8 cellular contexts compared by ENCODE assay signal in the genomic region with DNA sequence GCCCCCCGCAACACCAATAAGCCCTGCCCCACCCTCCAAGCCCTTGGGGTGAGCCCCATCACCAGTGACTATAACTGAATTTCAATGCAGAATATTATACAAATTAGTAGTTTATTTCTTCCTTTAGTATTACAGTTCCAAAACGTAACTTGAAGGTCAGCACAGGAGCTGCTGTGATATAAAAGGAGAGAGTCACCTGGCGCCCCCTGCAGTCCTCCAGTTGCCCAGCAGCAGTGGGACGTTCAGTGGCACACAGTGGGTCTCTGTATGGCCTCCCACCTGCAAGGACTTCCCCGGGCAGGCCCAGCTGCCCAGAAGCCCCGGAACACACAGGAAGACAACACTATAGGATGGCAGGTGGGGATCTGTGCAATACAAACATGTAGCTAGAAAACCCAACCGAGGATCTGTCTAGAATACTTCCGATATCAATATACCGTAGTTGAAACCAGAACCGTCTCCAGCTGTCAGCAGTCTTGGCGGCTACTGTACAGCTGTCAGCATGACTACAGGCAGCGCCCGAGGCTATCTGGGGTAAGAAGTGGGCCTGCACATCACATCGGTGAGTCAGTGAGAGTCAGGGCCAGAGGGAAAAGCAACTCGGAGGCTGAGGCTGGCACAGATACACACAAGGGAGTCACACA.
DNase-seq lines count a peak whose midpoint lies in the region; ATAC-seq, FAIRE-seq and TF ChIP-seq lines count a peak whose summit lies in the region.
"Not testable (repeated sequence)": the region's sequence is repeated elsewhere in the genome, so short reads cannot be mapped to it uniquely, and the experiment has no call there.

No MANE protein-coding gene starts in this region.

- H3K4me2 ChIP-seq in OCI-LY3 (ENCODE audit: low read length) = peak overlapping the region; percentile 44; the same call in 1 of the 2 replicates

- ATAC-seq in pancreas = peak in 3 of 4 donors; percentile 6 to 20 (median 9)

- H3K9me3 ChIP-seq in OCI-LY3 (ENCODE audit: insufficient read depth, low read length); adrenal gland (replicated peaks in 1 of 3); right atrium auricular region; pancreas; uterus: not testable (repeated sequence)

- FAIRE-seq in pancreas (lab: Jason Lieb, UNC) = not testable (repeated sequence)

- H4K20me1 ChIP-seq in OCI-LY3 (ENCODE audit: insufficient read depth, low read length) = not testable (repeated sequence)

- H2AFZ ChIP-seq in OCI-LY3 (ENCODE audit: low read depth, low read length) = not testable (repeated sequence)

- not testable (repeated sequence) for H3K27me3 ChIP-seq in OCI-LY3 (ENCODE audit: low read depth, low read length); adrenal gland; right atrium auricular region; pancreas; uterus

- TF ChIP-seq POLR2A in adrenal gland (IDR thresholded peaks at IDR 0.05) = peak in 1 of 2 donors; percentile 51
- TF ChIP-seq POLR2A in uterus (IDR thresholded peaks at IDR 0.05) = not testable (repeated sequence)

- peaks cover 47% of the 10 kb centered on the region for H3K4me1 ChIP-seq in OCI-LY3 (ENCODE audit: low read length)
- peaks cover 42 to 48% of the 10 kb centered on the region in 2 donors for H3K4me1 ChIP-seq in adrenal gland (replicated peaks in 1 of 2)
- H3K4me1 ChIP-seq in right atrium auricular region = peaks cover 0 to 60% of the 10 kb centered on the region in 2 donors
- peaks cover 11 to 29% (median 25%) of the 10 kb centered on the region in 3 donors for H3K4me1 ChIP-seq in pancreas
- H3K4me1 ChIP-seq in uterus = peaks cover 6 to 17% of the 10 kb centered on the region in 2 donors

- H3K36me3 ChIP-seq in OCI-LY3 (replicated peaks; ENCODE audit: low read depth, low read length); right atrium auricular region; pancreas; uterus: not testable (repeated sequence)
- H3K36me3 ChIP-seq in adrenal gland (replicated peaks in 1 of 2) = peaks cover 0 to 28% of the 10 kb centered on the region in 2 donors

- DNase-seq in DMS53 treated with DMSO at 0.1 percent for 48 hours (lab: John Stamatoyannopoulos, UW; ENCODE audit: unreplicated experiment) (peak; percentile 43), HS-5 (ENCODE audit: low read depth) (peak; percentile 32), adrenal gland (peak; percentile 72 to 94 (median 88)), epithelial cell of esophagus (ENCODE audit: low read depth) (peak; percentile 90), right atrium auricular region (ENCODE audit: low spot score) (peak; percentile 76), pancreas (peak in 3 of 6 donors; percentile 59 to 74 (median 70)), uterus (peak in 1 of 2 donors; percentile 47)

- 0 out of 2 replicates have a peak overlapping the region, but pooled peaks have one; percentile 9 for H3K4me3 ChIP-seq in OCI-LY3 (ENCODE audit: low read length)
- not testable (repeated sequence) for H3K4me3 ChIP-seq in adrenal gland; epithelial cell of esophagus (ENCODE audit: low read length); right atrium auricular region; pancreas; uterus

- not testable (repeated sequence) for H3K79me2 ChIP-seq in OCI-LY3 (ENCODE audit: low read length)

- WGBS in adrenal gland, 4 donors = 29 to 39% (median 32%) methylated on average over 3 to 15 of the region's 15 CpGs
- WGBS in pancreas, 2 donors = 44 to 47% methylated on average over 12 to 15 of the region's 15 CpGs

- H3K27ac ChIP-seq in OCI-LY3 (ENCODE audit: low read length) = peak overlapping the region; percentile 79
- peak overlapping the region in 4 of 5 donors; percentile 78 to 97 (median 91) for H3K27ac ChIP-seq in adrenal gland
- peak overlapping the region; percentile 73 to 74 for H3K27ac ChIP-seq in right atrium auricular region
- H3K27ac ChIP-seq in pancreas = peak overlapping the region in 3 of 4 donors; percentile 44 to 91 (median 47)
- peak overlapping the region; percentile 38 to 50 for H3K27ac ChIP-seq in uterus

- intact Hi-C loops in adrenal gland (cut with DNase I); uterus (cut with DNase I; ENCODE audit: low total_unique reads): not testable (repeated sequence)
- intact Hi-C loops in pancreas (cut with DNase I) = loop anchor here in 1 of 3 donors (10.0 kb wide), 1 partner anchor 110 kb away; no protein-coding TSS in a partner anchor

- not testable (repeated sequence) for H3K9ac ChIP-seq in OCI-LY3 (ENCODE audit: low read length)

- TF ChIP-seq CTCF in OCI-LY3 (IDR thresholded peaks at IDR 0.05; ENCODE audit: low read depth, low read length) (peak; percentile 52), epithelial cell of esophagus (IDR thresholded peaks at IDR 0.05; ENCODE audit: insufficient read depth, low read depth, low read length, missing control alignments) (peak; percentile 13), right atrium auricular region (IDR thresholded peaks at IDR 0.05) (peak in 1 of 2 donors; percentile 35)
- TF ChIP-seq CTCF in adrenal gland (IDR thresholded peaks at IDR 0.05); pancreas (IDR thresholded peaks at IDR 0.05); uterus (IDR thresholded peaks at IDR 0.05): not testable (repeated sequence)
